In the genomic region with DNA sequence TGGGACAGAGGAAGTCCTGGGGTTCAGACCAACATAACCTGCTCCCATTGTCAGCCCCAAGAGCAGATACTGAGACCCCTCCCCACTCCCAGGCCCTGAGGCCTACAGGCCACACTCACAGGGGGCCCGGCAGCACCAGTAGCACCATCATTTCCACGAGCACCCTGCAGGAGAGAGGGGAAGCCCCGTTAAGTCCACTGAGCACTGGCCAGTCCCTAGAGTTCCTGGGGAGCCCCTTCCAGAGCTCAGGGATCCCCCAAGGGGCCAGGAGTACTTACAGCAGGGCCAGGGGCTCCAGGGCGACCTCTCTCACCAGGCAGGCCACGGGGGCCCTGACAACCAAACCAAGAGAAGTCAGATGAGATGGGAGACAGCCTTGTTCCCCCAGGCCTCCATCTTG, we compare ENCODE assay signal across 16 cellular contexts. TPM values are rescaled to one million over a fixed set of nuclear protein-coding genes. Genes with fewer than 3 reads are reported as not detected.
A peak's percentile ranks its signal among the peaks of the same experiment; 100 is the strongest.
DNase-seq lines count a peak whose midpoint lies in the region; ATAC-seq and TF ChIP-seq lines count a peak whose summit lies in the region.
"Had no signal": no experiment of that assay in that cellular context is flagged by ENCODE, and none has a peak within 500 bp of the region (broad histone marks: within the 10 kb centered on the region; RNA-seq: fewer than 3 reads in every experiment).

No MANE protein-coding gene starts in this region.

- H3K27ac ChIP-seq in left ventricle myocardium inferior (replicated peaks) (no peak overlapping the region), esophagus muscularis mucosa (replicated peaks in 1 of 4) (peak overlapping the region; percentile 55 to 94 (median 92)), transverse colon (peak overlapping the region; percentile 69 to 95 (median 89))
- H3K27ac ChIP-seq: pancreas had no signal

- H3K4me3 ChIP-seq in left ventricle myocardium inferior (no peak overlapping the region), esophagus muscularis mucosa (no peak overlapping the region), transverse colon (no peak overlapping the region)
- H3K4me3 ChIP-seq: lung, pancreas had no signal

- H3K27ac Mint-ChIP-seq in osteocyte (ENCODE audit: unreplicated experiment), result peak overlapping the region; percentile 100
- H3K27ac Mint-ChIP-seq: T-helper 1 cell treated with Interleukin-12 subunit alpha and Interleukin-12 subunit beta and Interleukin-4 antibody, amounts not matched to agents 30 μg/mL and 1 μg/mL, for 36 hours had no signal

- peaks cover 74% of the 10 kb centered on the region for H3K36me3 Mint-ChIP-seq in osteocyte (ENCODE audit: unreplicated experiment)

- DNase-seq in Right ventricle myocardium inferior (ENCODE audit: missing footprints), result peak; percentile 43
- no peak for DNase-seq in left ventricle myocardium inferior
- no peak for DNase-seq in esophagus muscularis mucosa (ENCODE audit: extremely low spot score)
- no peak for DNase-seq in osteocyte (ENCODE audit: extremely low spot score, unreplicated experiment)
- no peak for DNase-seq in transverse colon
- no peak for DNase-seq in pons (ENCODE audit: low spot score)
- DNase-seq: COR-L47; NCI-H2081; NCI-H774; stimulated activated CD4-positive, alpha-beta T cell treated with anti-CD3 and anti-CD28 coated beads, Interleukin-1b, Interleukin-23, amount 100 ng/mL, for 48 hours had no signal

- no peaks in the 10 kb centered on the region for H3K9me3 Mint-ChIP-seq in osteocyte (ENCODE audit: unreplicated experiment)
- H3K9me3 Mint-ChIP-seq: T-helper 1 cell treated with Interleukin-12 subunit alpha and Interleukin-12 subunit beta and Interleukin-4 antibody, amounts not matched to agents 30 μg/mL and 1 μg/mL, for 36 hours had no signal

- no peaks in the 10 kb centered on the region for H3K27me3 Mint-ChIP-seq in osteocyte (ENCODE audit: unreplicated experiment)

- ATAC-seq in Right ventricle myocardium inferior, result no peak
- ATAC-seq in HG03108 (IDR thresholded peaks at IDR 0.05; ENCODE audit: unreplicated experiment), result no peak
- no peak for ATAC-seq in GM19395 (IDR thresholded peaks at IDR 0.05; ENCODE audit: unreplicated experiment)
- ATAC-seq: pancreas had no signal

- H3K27me3 ChIP-seq in left ventricle myocardium inferior (ENCODE audit: low read depth), result peaks cover 15% of the 10 kb centered on the region
- peaks cover 0 to 3% (median 1%) of the 10 kb centered on the region in 4 donors for H3K27me3 ChIP-seq in esophagus muscularis mucosa
- H3K27me3 ChIP-seq in transverse colon, result peaks cover 13% of the 10 kb centered on the region

- peaks cover 69% of the 10 kb centered on the region for H3K36me3 ChIP-seq in left ventricle myocardium inferior
- H3K36me3 ChIP-seq in esophagus muscularis mucosa, result peaks cover 38 to 73% (median 71%) of the 10 kb centered on the region in 4 donors
- H3K36me3 ChIP-seq in transverse colon, result peaks cover 0 to 39% (median 3%) of the 10 kb centered on the region in 4 donors
- H3K36me3 ChIP-seq: pancreas had no signal

- in situ Hi-C loops in transverse colon (cut with MboI; ENCODE audit: low pct_ligation_motif_present in 1 of 4, low pct_unique_long_range_greater_than_20kb in 1 of 4, low sequenced_read_pairs in 3 of 4), result no loop called here

- 60% methylated on average over 1 of the region's 5 CpGs for WGBS in esophagus muscularis mucosa
- WGBS in transverse colon (ENCODE audit: low coverage in 1 of 2), 2 donors, result 60% methylated on average over 4 of the region's 5 CpGs; no CpG with 5 or more reads in 1 of the 2 donors

- H3K4me1 Mint-ChIP-seq in osteocyte (ENCODE audit: unreplicated experiment), result peaks cover 76% of the 10 kb centered on the region

- TF ChIP-seq EP300 in esophagus muscularis mucosa (IDR thresholded peaks at IDR 0.05) (no peak), transverse colon (IDR thresholded peaks at IDR 0.05; ENCODE audit: low read depth) (no peak)

- H3K4me1 ChIP-seq in left ventricle myocardium inferior, result peaks cover 39% of the 10 kb centered on the region
- H3K4me1 ChIP-seq in esophagus muscularis mucosa, result peaks cover 24 to 75% (median 66%) of the 10 kb centered on the region in 4 donors
- peaks cover 3 to 48% (median 27%) of the 10 kb centered on the region in 4 donors for H3K4me1 ChIP-seq in transverse colon

- no peak for TF ChIP-seq CTCF in left ventricle myocardium inferior (IDR thresholded peaks at IDR 0.05; ENCODE audit: borderline replicate concordance)
- no peak for TF ChIP-seq CTCF in esophagus muscularis mucosa (IDR thresholded peaks at IDR 0.05)
- no peak for TF ChIP-seq CTCF in osteocyte (IDR thresholded peaks at IDR 0.05)
- no peak for TF ChIP-seq CTCF in transverse colon (IDR thresholded peaks at IDR 0.05)

- H3K4me3 Mint-ChIP-seq in osteocyte (ENCODE audit: unreplicated experiment), result peak overlapping the region; percentile 96
- H3K4me3 Mint-ChIP-seq: T-helper 1 cell treated with Interleukin-12 subunit alpha and Interleukin-12 subunit beta and Interleukin-4 antibody, amounts not matched to agents 30 μg/mL and 1 μg/mL, for 36 hours had no signal

- intact Hi-C loops in Right ventricle myocardium inferior (cut with DNase I), result no loop called here
- intact Hi-C loops in left ventricle myocardium inferior (cut with micrococcal nuclease), result no loop called here
- intact Hi-C loops in esophagus muscularis mucosa (cut with DNase I), result no loop called here
- intact Hi-C loops in transverse colon (cut with DNase I; ENCODE audit: low total_unique reads), result no loop called here

- H3K9me3 ChIP-seq in left ventricle myocardium inferior (replicated peaks), result no peaks in the 10 kb centered on the region
- no peaks in the 10 kb centered on the region for H3K9me3 ChIP-seq in esophagus muscularis mucosa
- no peaks in the 10 kb centered on the region for H3K9me3 ChIP-seq in transverse colon
- H3K9me3 ChIP-seq: pancreas had no signal

- TF ChIP-seq POLR2A in esophagus muscularis mucosa (IDR thresholded peaks at IDR 0.05; ENCODE audit: low read depth) (no peak), transverse colon (IDR thresholded peaks at IDR 0.05) (no peak)

RNA-seq across cellular contexts. Expression of gene COL1A1, which starts 5.4 kb away (rescaled TPM):
- total RNA-seq in Right ventricle myocardium inferior, result 28.2 TPM
- total RNA-seq in left ventricle myocardium inferior, result 45.8 TPM
- 100 to 1,000 TPM in 1 of 4 donors, 10 to 100 TPM in 3; 20.7 to 123 (median 41.5) TPM for total RNA-seq in esophagus muscularis mucosa
- 25,918 and 28,023 TPM in 2 replicates for total RNA-seq in osteocyte
- total RNA-seq in transverse colon, result 100 to 1,000 TPM in 2 of 4 donors, 10 to 100 TPM in 2; 13.0 to 210 (median 79.8) TPM

RNA-seq across cellular contexts. Expression of gene SGCA, which starts 30.2 kb away (rescaled TPM):
- total RNA-seq in Right ventricle myocardium inferior (151 TPM), left ventricle myocardium inferior (137 TPM), esophagus muscularis mucosa (100 to 1,000 TPM in 1 of 4 donors, 10 to 100 TPM in 3; 72.7 to 145 (median 82.8) TPM), osteocyte (12.0 and 13.0 TPM in 2 replicates), transverse colon (10 to 100 TPM in 1 of 4 donors, 1 to 10 TPM in 3; 3.7 to 65.3 (median 7.6) TPM)
- total RNA-seq: M059J had no signal

RNA-seq across cellular contexts. Expression of gene PPP1R9B, which starts 45.6 kb away (rescaled TPM):
- total RNA-seq in Right ventricle myocardium inferior (38.4 TPM), left ventricle myocardium inferior (33.0 TPM), esophagus muscularis mucosa (10 to 100 TPM; 20.2 to 46.3 (median 37.5) TPM), osteocyte (175 and 176 TPM in 2 replicates), transverse colon (10 to 100 TPM; 19.0 to 29.9 (median 27.7) TPM)

Comparison
In these comparisons a context has a peak if more than half of its experiments do, and no peak if none do; other contexts are left out.
1. RNA of gene COL1A1, which starts 5.4 kb away (total RNA-seq): 25,918 to 28,023 TPM in osteocyte; 13.0 to 210 TPM in transverse colon, 20.7 to 123 TPM in esophagus muscularis mucosa, 45.8 TPM in left ventricle myocardium inferior (single experiment) and 28.2 TPM in Right ventricle myocardium inferior (single experiment); every median in the first group is over 100 times any median in the second.